1 cellular context compared by ENCODE assay signal in the genomic region with DNA sequence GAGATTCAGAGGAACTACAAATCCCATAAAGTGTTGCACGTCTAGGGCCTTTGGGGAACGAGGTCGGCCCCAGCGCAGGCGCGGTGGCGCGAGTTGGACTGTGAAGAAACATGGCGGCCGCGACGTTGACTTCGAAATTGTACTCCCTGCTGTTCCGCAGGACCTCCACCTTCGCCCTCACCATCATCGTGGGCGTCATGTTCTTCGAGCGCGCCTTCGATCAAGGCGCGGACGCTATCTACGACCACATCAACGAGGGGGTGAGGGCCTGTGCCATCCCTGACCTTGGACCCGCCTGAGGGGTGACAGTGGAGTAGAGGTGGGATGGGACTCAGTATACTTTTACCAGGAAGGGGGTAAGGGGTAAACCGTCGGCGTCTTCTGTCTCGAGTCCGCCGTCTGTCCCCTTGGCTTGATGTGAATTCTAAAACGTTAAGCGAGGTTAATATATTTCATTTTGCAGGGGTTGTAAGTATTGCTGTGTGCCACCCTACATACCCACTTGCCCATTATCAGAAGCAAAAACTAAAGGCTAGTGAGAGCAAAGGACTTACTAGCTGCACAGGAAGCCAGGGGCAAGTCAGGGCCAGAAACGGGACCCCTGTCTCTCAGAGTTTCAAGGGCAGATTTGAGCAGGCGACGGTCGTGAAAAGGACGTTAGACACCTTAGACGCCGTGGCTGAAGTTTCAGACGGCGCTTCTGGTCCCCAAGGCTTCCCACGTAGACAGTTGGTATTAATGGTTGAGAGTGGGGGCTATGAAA.
TF ChIP-seq lines count a peak whose summit lies in the region.

Gene UQCR10, plus strand, starts transcription at position 81 of the 763 bp plus-strand sequence. Its CDS starts 30 bp downstream, at position 111.

TF ChIP-seq in K562, 482 proteins besides CTCF, POLR2A, EP300 and RAD21 (continued from another document and continues in another):
- TF ChIP-seq MNT (conservative IDR thresholded peaks at IDR 0.05): no peak; a peak in 1 of 4 replicates
- no peak for TF ChIP-seq ZNF707 (CRISPR knock-in tag; conservative IDR thresholded peaks at IDR 0.05)
- peak in 1 of 2 experiments; percentile 57; a peak in 1 of 4 replicates for TF ChIP-seq HDAC1 (IDR thresholded peaks at IDR 0.05)
- peak; percentile 97 for TF ChIP-seq NRF1 (conservative IDR thresholded peaks at IDR 0.05 in 1 of 2, IDR thresholded peaks at IDR 0.05 in 1 of 2)
- no peak for TF ChIP-seq SMARCA5 (IDR thresholded peaks at IDR 0.05)
- TF ChIP-seq ZC3H11A (IDR thresholded peaks at IDR 0.05; ENCODE audit: low read depth, low read length): no peak
- peak; percentile 53 for TF ChIP-seq ZFX (CRISPR knock-in tag; IDR thresholded peaks at IDR 0.05)
- 0 out of 4 replicates have a peak, but pooled peaks of 1 of the 2 experiments have one; percentile 16 for TF ChIP-seq CSDE1 (IDR thresholded peaks at IDR 0.05)
- peak; percentile 82 to 95 (median 89) for TF ChIP-seq YY1 (IDR thresholded peaks at IDR 0.05; ENCODE audit: borderline replicate concordance in 1 of 3, control insufficient read depth in 1 of 3, extremely low read depth in 1 of 3, insufficient read depth in 3 of 3, insufficient read length in 1 of 3, insufficient replicate concordance in 2 of 3, low read depth in 1 of 3, low read length in 2 of 3)
- TF ChIP-seq MAFG (tag; conservative IDR thresholded peaks at IDR 0.05): no peak
- 0 out of 4 replicates have a peak, but pooled peaks of 1 of the 2 experiments have one; percentile 9 for TF ChIP-seq KDM4B (IDR thresholded peaks at IDR 0.05; ENCODE audit: borderline replicate concordance in 2 of 2, low read depth in 1 of 2)
- TF ChIP-seq NR2F6 (CRISPR knock-in tag; IDR thresholded peaks at IDR 0.05): no peak
- no peak for TF ChIP-seq CCAR2 (IDR thresholded peaks at IDR 0.05; ENCODE audit: low read depth, low read length)
- TF ChIP-seq PHF8 (IDR thresholded peaks at IDR 0.05; ENCODE audit: borderline replicate concordance, low read length): peak; percentile 83
- TF ChIP-seq SPI1 (IDR thresholded peaks at IDR 0.05; ENCODE audit: borderline replicate concordance, low read depth, low read length): no peak
- TF ChIP-seq, protein P1, sequence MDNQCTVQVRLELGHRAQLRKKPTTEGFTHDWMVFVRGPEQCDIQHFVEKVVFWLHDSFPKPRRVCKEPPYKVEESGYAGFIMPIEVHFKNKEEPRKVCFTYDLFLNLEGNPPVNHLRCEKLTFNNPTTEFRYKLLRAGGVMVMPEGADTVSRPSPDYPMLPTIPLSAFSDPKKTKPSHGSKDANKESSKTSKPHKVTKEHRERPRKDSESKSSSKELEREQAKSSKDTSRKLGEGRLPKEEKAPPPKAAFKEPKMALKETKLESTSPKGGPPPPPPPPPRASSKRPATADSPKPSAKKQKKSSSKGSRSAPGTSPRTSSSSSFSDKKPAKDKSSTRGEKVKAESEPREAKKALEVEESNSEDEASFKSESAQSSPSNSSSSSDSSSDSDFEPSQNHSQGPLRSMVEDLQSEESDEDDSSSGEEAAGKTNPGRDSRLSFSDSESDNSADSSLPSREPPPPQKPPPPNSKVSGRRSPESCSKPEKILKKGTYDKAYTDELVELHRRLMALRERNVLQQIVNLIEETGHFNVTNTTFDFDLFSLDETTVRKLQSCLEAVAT (IDR thresholded peaks at IDR 0.05): no peak
- TF ChIP-seq, protein P2, sequence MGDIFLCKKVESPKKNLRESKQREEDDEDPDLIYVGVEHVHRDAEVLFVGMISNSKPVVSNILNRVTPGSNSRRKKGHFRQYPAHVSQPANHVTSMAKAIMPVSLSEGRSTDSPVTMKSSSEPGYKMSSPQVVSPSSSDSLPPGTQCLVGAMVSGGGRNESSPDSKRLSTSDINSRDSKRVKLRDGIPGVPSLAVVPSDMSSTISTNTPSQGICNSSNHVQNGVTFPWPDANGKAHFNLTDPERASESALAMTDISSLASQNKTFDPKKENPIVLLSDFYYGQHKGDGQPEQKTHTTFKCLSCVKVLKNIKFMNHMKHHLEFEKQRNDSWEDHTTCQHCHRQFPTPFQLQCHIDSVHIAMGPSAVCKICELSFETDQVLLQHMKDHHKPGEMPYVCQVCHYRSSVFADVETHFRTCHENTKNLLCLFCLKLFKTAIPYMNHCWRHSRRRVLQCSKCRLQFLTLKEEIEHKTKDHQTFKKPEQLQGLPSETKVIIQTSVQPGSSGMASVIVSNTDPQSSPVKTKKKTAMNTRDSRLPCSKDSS (IDR thresholded peaks at IDR 0.05; ENCODE audit: low read depth, partially characterized antibody): no peak
- TF ChIP-seq HDAC6 (IDR thresholded peaks at IDR 0.05; ENCODE audit: low read depth, low read length): no peak
- TF ChIP-seq HCFC1 (IDR thresholded peaks at IDR 0.05; ENCODE audit: low read depth, low read length): peak; percentile 66
- no peak for TF ChIP-seq ZNF778 (CRISPR knock-in tag; IDR thresholded peaks at IDR 0.05)
- peak; percentile 87 for TF ChIP-seq TAF1 (IDR thresholded peaks at IDR 0.05; ENCODE audit: control insufficient read depth, extremely low read depth, insufficient read depth, low read length, severe bottlenecking)
- TF ChIP-seq PHF20 (IDR thresholded peaks at IDR 0.05; ENCODE audit: partially characterized antibody): peak; percentile 73
- no peak for TF ChIP-seq MYC (IDR thresholded peaks at IDR 0.05; ENCODE audit: low read depth, low read length)
- TF ChIP-seq MYC (CRISPR knock-in tag; IDR thresholded peaks at IDR 0.05; ENCODE audit: borderline replicate concordance, low read depth): no peak
- TF ChIP-seq BRF1 (IDR thresholded peaks at IDR 0.05; ENCODE audit: borderline replicate concordance, extremely low read depth, insufficient read length): no peak
- no peak for TF ChIP-seq CHD1 (IDR thresholded peaks at IDR 0.05; ENCODE audit: low read length)
- no peak for TF ChIP-seq ATF1 (CRISPR knock-in tag; IDR thresholded peaks at IDR 0.05)
- TF ChIP-seq ATF1 (tag; IDR thresholded peaks at IDR 0.05): peak; percentile 48
- no peak for TF ChIP-seq U2AF1 (optimal IDR thresholded peaks at IDR 0.05; ENCODE audit: low read depth, low read length)
- TF ChIP-seq, protein P3, sequence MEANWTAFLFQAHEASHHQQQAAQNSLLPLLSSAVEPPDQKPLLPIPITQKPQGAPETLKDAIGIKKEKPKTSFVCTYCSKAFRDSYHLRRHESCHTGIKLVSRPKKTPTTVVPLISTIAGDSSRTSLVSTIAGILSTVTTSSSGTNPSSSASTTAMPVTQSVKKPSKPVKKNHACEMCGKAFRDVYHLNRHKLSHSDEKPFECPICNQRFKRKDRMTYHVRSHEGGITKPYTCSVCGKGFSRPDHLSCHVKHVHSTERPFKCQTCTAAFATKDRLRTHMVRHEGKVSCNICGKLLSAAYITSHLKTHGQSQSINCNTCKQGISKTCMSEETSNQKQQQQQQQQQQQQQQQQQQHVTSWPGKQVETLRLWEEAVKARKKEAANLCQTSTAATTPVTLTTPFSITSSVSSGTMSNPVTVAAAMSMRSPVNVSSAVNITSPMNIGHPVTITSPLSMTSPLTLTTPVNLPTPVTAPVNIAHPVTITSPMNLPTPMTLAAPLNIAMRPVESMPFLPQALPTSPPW (CRISPR knock-in tag; IDR thresholded peaks at IDR 0.05): peak; percentile 50; the same call in 1 of the 2 replicates
- TF ChIP-seq, protein P4, sequence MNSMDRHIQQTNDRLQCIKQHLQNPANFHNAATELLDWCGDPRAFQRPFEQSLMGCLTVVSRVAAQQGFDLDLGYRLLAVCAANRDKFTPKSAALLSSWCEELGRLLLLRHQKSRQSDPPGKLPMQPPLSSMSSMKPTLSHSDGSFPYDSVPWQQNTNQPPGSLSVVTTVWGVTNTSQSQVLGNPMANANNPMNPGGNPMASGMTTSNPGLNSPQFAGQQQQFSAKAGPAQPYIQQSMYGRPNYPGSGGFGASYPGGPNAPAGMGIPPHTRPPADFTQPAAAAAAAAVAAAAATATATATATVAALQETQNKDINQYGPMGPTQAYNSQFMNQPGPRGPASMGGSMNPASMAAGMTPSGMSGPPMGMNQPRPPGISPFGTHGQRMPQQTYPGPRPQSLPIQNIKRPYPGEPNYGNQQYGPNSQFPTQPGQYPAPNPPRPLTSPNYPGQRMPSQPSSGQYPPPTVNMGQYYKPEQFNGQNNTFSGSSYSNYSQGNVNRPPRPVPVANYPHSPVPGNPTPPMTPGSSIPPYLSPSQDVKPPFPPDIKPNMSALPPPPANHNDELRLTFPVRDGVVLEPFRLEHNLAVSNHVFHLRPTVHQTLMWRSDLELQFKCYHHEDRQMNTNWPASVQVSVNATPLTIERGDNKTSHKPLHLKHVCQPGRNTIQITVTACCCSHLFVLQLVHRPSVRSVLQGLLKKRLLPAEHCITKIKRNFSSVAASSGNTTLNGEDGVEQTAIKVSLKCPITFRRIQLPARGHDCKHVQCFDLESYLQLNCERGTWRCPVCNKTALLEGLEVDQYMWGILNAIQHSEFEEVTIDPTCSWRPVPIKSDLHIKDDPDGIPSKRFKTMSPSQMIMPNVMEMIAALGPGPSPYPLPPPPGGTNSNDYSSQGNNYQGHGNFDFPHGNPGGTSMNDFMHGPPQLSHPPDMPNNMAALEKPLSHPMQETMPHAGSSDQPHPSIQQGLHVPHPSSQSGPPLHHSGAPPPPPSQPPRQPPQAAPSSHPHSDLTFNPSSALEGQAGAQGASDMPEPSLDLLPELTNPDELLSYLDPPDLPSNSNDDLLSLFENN (IDR thresholded peaks at IDR 0.05; ENCODE audit: low read depth in 2 of 2, low read length in 2 of 2): peak in 1 of 2 experiments; percentile 41; a peak in 1 of 4 replicates
- TF ChIP-seq PREB (CRISPR knock-in tag; IDR thresholded peaks at IDR 0.05): no peak
- TF ChIP-seq E2F6 (IDR thresholded peaks at IDR 0.05; ENCODE audit: borderline replicate concordance in 1 of 2, extremely low read depth in 1 of 2, insufficient read depth in 1 of 2, insufficient read length in 1 of 2, low read depth in 1 of 2, low read length in 1 of 2, poor library complexity in 1 of 2, severe bottlenecking in 1 of 2): peak in 1 of 2 experiments; percentile 5
- no peak for TF ChIP-seq NELFE (IDR thresholded peaks at IDR 0.05; ENCODE audit: insufficient read depth, insufficient read length)
- 0 out of 4 replicates have a peak, but pooled peaks of 1 of the 2 experiments have one; percentile 6 for TF ChIP-seq SIX5 (IDR thresholded peaks at IDR 0.05; ENCODE audit: borderline replicate concordance in 1 of 2, insufficient read depth in 1 of 2, low read depth in 1 of 2, low read length in 2 of 2)
- TF ChIP-seq ZNF57 (CRISPR knock-in tag; IDR thresholded peaks at IDR 0.05): no peak
- TF ChIP-seq COPS2 (conservative IDR thresholded peaks at IDR 0.05): no peak
- TF ChIP-seq EZH2 (IDR thresholded peaks at IDR 0.05; ENCODE audit: borderline replicate concordance, low read depth, low read length): no peak
- TF ChIP-seq EP400 (IDR thresholded peaks at IDR 0.05): peak; percentile 68; the same call in 1 of the 2 replicates
- peak; percentile 92 for TF ChIP-seq TAF7 (tag; IDR thresholded peaks at IDR 0.05)
- TF ChIP-seq SUPT5H (IDR thresholded peaks at IDR 0.05): peak; percentile 88
- TF ChIP-seq ZNF644 (tag; IDR thresholded peaks at IDR 0.05; ENCODE audit: low read depth): peak; percentile 59; the same call in 1 of the 2 replicates
- TF ChIP-seq ARID1B (IDR thresholded peaks at IDR 0.05): no peak
- peak; percentile 54; the same call in 1 of the 2 replicates for TF ChIP-seq TFAP4 (CRISPR knock-in tag; IDR thresholded peaks at IDR 0.05; ENCODE audit: borderline replicate concordance)
- TF ChIP-seq SMAD4 (CRISPR knock-in tag; conservative IDR thresholded peaks at IDR 0.05): no peak
- peak; percentile 44; the same call in 1 of the 2 replicates for TF ChIP-seq KAT7 (CRISPR knock-in tag; IDR thresholded peaks at IDR 0.05; ENCODE audit: borderline replicate concordance)
- TF ChIP-seq C11orf30 (IDR thresholded peaks at IDR 0.05; ENCODE audit: low read depth): peak; percentile 36; the same call in 1 of the 2 replicates
- TF ChIP-seq CXXC5 (CRISPR knock-in tag; IDR thresholded peaks at IDR 0.05): no peak
- TF ChIP-seq FOXA1 (IDR thresholded peaks at IDR 0.05; ENCODE audit: borderline replicate concordance): no peak
- peak; percentile 88 for TF ChIP-seq ZNF143 (CRISPR knock-in tag; IDR thresholded peaks at IDR 0.05)
- no peak for TF ChIP-seq SRSF3 (IDR thresholded peaks at IDR 0.05; ENCODE audit: insufficient read depth, low read length)
